In the genomic region with DNA sequence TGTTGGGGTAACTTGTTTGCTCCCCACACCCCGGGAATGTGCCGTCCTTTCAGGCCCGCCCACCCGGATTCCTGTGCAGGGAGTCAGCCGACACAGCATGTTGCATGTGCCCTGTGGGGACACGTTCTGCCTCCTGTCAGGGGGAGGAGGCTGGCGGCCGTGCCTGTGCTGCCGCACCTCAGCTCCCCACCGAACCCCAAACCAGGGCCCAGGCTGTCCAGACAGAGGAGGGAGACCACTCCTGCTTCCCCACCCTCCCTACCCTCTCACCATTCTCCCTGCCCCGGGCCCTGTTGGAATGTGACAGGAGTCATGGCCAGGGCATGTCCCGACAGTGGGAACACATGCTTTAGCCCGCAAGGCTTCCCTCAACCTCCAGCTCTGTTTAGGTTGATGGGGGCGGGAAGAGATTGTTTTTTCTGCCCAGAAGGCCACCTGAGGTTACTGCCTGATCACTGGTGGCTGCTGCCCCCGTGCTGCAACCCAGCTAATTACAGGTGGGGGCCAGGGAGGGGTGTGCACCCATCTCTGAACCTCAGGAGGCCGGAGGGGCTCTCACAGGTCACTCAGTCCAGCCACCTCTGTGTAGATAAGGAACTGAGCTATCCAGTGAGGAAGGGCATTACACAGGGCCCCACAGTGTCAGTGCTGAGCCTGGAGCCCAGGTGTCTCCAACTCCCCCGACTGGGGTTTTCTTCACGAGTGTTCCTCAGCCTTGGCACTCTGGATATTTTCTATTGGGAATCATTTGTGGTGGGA, we compare ENCODE assay signal across 1 cellular context.
TF ChIP-seq lines count a peak whose summit lies in the region.

No MANE protein-coding gene starts in this region.

TF ChIP-seq in HepG2, 621 proteins besides CTCF, POLR2A, EP300 and RAD21 (continued from another document and continues in another):
- TF ChIP-seq FUBP1 (CRISPR knock-in tag; IDR thresholded peaks at IDR 0.05; ENCODE audit: borderline replicate concordance) (no peak), ZNF766 (CRISPR knock-in tag; IDR thresholded peaks at IDR 0.05; ENCODE audit: borderline replicate concordance) (0 out of 2 replicates have a peak, but pooled peaks have one; percentile 42), MXD1 (CRISPR knock-in tag; IDR thresholded peaks at IDR 0.05) (peak; percentile 55; the same call in 1 of the 2 replicates), RAD51 (IDR thresholded peaks at IDR 0.05; ENCODE audit: borderline replicate concordance) (no peak), PLSCR1 (CRISPR knock-in tag; IDR thresholded peaks at IDR 0.05; ENCODE audit: borderline replicate concordance) (no peak), HNF4G (IDR thresholded peaks at IDR 0.05; ENCODE audit: borderline replicate concordance, low read depth, low read length) (0 out of 2 replicates have a peak, but pooled peaks have one; percentile 7), HNF4G (CRISPR knock-in tag; IDR thresholded peaks at IDR 0.05; ENCODE audit: borderline replicate concordance, low read depth) (no peak), ZNF841 (CRISPR knock-in tag; IDR thresholded peaks at IDR 0.05; ENCODE audit: borderline replicate concordance) (no peak), YEATS4 (CRISPR knock-in tag; IDR thresholded peaks at IDR 0.05; ENCODE audit: borderline replicate concordance) (no peak), MXD4 (CRISPR knock-in tag; IDR thresholded peaks at IDR 0.05) (peak; percentile 57), ZBTB8A (CRISPR knock-in tag; IDR thresholded peaks at IDR 0.05; ENCODE audit: borderline replicate concordance, low read depth) (no peak), CBX2 (IDR thresholded peaks at IDR 0.05; ENCODE audit: low read depth, low read length) (no peak), CBX2 (CRISPR knock-in tag; IDR thresholded peaks at IDR 0.05; ENCODE audit: low read depth) (no peak), ZFP36 (IDR thresholded peaks at IDR 0.05; ENCODE audit: borderline replicate concordance, low read depth, low read length, partially characterized antibody) (no peak), ZNF317 (CRISPR knock-in tag; IDR thresholded peaks at IDR 0.05) (no peak), ZBTB7A (CRISPR knock-in tag; IDR thresholded peaks at IDR 0.05) (no peak; the same call in 1 of the 2 replicates), ZKSCAN1 (IDR thresholded peaks at IDR 0.05; ENCODE audit: low read length) (no peak), NPAS2 (CRISPR knock-in tag; IDR thresholded peaks at IDR 0.05; ENCODE audit: borderline replicate concordance) (no peak), KLF11 (CRISPR knock-in tag; IDR thresholded peaks at IDR 0.05) (0 out of 2 replicates have a peak, but pooled peaks have one; percentile 35), SRY (CRISPR knock-in tag; IDR thresholded peaks at IDR 0.05) (no peak), NONO (IDR thresholded peaks at IDR 0.05) (no peak), NONO (CRISPR knock-in tag; conservative IDR thresholded peaks at IDR 0.05) (0 out of 2 replicates have a peak, but pooled peaks have one; percentile 33), ZNF570 (CRISPR knock-in tag; IDR thresholded peaks at IDR 0.05; ENCODE audit: borderline replicate concordance) (no peak), ZNF549 (CRISPR knock-in tag; IDR thresholded peaks at IDR 0.05) (no peak), KDM1A (CRISPR knock-in tag; IDR thresholded peaks at IDR 0.05) (no peak), ZNF772 (CRISPR knock-in tag; IDR thresholded peaks at IDR 0.05) (0 out of 2 replicates have a peak, but pooled peaks have one; percentile 48), ZBTB39 (CRISPR knock-in tag; IDR thresholded peaks at IDR 0.05) (no peak), NR2C2 (CRISPR knock-in tag; IDR thresholded peaks at IDR 0.05; ENCODE audit: borderline replicate concordance) (no peak), SNAPC4 (CRISPR knock-in tag; IDR thresholded peaks at IDR 0.05) (no peak), ARHGAP35 (CRISPR knock-in tag; IDR thresholded peaks at IDR 0.05; ENCODE audit: borderline replicate concordance) (no peak), RORA (CRISPR knock-in tag; IDR thresholded peaks at IDR 0.05) (no peak), ZNF878 (CRISPR knock-in tag; IDR thresholded peaks at IDR 0.05) (no peak), ZBTB20 (CRISPR knock-in tag; IDR thresholded peaks at IDR 0.05; ENCODE audit: borderline replicate concordance, low read depth) (no peak), ATF7 (IDR thresholded peaks at IDR 0.05) (no peak), ATF7 (CRISPR knock-in tag; IDR thresholded peaks at IDR 0.05) (no peak), THAP8 (CRISPR knock-in tag; IDR thresholded peaks at IDR 0.05; ENCODE audit: borderline replicate concordance) (0 out of 2 replicates have a peak, but pooled peaks have one; percentile 30), ZNF615 (CRISPR knock-in tag; IDR thresholded peaks at IDR 0.05; ENCODE audit: borderline replicate concordance) (no peak), ZNF367 (CRISPR knock-in tag; IDR thresholded peaks at IDR 0.05; ENCODE audit: borderline replicate concordance) (no peak), FOXK1 (CRISPR knock-in tag; IDR thresholded peaks at IDR 0.05; ENCODE audit: borderline replicate concordance, low read depth) (no peak), POLR2AphosphoS2 (IDR thresholded peaks at IDR 0.05; ENCODE audit: low read depth, low read length) (no peak), RXRB (CRISPR knock-in tag; IDR thresholded peaks at IDR 0.05; ENCODE audit: borderline replicate concordance) (peak; percentile 99)
- TF ChIP-seq, protein P1, sequence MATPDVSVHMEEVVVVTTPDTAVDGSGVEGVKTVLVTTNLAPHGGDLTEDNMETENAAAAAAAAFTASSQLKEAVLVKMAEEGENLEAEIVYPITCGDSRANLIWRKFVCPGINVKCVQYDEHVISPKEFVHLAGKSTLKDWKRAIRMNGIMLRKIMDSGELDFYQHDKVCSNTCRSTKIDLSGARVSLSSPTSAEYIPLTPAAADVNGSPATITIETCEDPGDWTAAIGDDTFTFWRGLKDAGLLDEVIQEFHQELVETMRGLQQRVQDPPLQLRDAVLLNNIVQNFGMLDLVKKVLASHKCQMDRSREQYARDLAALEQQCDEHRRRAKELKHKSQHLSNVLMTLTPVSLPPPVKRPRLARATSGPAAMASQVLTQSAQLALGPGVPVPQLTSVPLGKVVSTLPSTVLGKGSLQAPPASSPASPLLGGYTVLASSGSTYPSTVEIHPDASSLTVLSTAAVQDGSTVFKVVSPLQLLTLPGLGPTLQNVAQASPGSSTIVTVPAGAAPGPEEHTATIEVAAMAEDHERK (CRISPR knock-in tag; IDR thresholded peaks at IDR 0.05; ENCODE audit: low read depth): no peak
- TF ChIP-seq, protein P2, sequence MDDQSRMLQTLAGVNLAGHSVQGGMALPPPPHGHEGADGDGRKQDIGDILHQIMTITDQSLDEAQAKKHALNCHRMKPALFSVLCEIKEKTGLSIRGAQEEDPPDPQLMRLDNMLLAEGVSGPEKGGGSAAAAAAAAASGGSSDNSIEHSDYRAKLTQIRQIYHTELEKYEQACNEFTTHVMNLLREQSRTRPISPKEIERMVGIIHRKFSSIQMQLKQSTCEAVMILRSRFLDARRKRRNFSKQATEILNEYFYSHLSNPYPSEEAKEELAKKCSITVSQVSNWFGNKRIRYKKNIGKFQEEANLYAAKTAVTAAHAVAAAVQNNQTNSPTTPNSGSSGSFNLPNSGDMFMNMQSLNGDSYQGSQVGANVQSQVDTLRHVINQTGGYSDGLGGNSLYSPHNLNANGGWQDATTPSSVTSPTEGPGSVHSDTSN (CRISPR knock-in tag; IDR thresholded peaks at IDR 0.05; ENCODE audit: borderline replicate concordance): no peak
- TF ChIP-seq, protein P3, sequence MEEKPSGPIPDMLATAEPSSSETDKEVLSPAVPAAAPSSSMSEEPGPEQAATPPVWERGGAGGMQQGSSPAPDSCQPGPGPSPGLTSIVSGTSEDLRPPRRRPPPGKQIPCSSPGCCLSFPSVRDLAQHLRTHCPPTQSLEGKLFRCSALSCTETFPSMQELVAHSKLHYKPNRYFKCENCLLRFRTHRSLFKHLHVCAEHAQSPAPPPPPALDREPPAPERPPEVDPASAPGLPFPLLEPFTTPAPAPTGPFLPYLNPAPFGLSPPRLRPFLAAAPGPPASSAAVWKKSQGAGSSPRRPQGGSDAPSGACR (CRISPR knock-in tag; IDR thresholded peaks at IDR 0.05): no peak
- TF ChIP-seq, protein P4, sequence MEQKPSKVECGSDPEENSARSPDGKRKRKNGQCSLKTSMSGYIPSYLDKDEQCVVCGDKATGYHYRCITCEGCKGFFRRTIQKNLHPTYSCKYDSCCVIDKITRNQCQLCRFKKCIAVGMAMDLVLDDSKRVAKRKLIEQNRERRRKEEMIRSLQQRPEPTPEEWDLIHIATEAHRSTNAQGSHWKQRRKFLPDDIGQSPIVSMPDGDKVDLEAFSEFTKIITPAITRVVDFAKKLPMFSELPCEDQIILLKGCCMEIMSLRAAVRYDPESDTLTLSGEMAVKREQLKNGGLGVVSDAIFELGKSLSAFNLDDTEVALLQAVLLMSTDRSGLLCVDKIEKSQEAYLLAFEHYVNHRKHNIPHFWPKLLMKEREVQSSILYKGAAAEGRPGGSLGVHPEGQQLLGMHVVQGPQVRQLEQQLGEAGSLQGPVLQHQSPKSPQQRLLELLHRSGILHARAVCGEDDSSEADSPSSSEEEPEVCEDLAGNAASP (CRISPR knock-in tag; IDR thresholded peaks at IDR 0.05; ENCODE audit: borderline replicate concordance): peak; percentile 99
